29 cellular contexts compared by ENCODE assay signal in the genomic region with DNA sequence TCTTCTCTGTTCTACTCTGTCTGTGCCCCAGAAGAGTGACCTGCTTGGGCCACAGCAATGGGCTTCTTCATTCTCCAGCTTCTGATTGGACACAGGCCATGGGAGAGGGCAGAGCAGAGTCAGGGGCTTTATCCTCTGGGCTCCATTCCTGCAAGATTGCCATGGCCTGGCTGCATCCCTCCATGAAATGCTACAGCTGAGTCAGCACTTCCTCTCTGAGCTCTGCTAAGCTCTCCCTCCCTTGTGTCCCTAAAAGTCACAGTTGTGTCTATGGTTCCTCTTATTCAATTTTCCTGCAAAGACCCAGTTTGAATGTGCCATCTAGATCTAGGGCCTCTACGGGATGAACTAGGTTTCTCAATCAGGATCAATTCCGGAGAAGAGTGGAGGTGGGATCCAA.
"Had no signal": no experiment of that assay in that cellular context is flagged by ENCODE, and none has a peak within 500 bp of the region (broad histone marks: within the 10 kb centered on the region; RNA-seq: fewer than 3 reads in every experiment).

No MANE protein-coding gene starts in this region.

- ATAC-seq: activated CD8-positive, alpha-beta memory T cell treated with anti-CD3 and anti-CD28 coated beads, Interleukin-2, amount 10 ng/mL, durations not matched to agents 7 days and 5 days; activated CD8-positive, alpha-beta T cell treated with anti-CD3 and anti-CD28 coated beads, Interleukin-2, amount 10 ng/mL, durations not matched to agents 7 days and 5 days; activated naive CD8-positive, alpha-beta T cell treated with anti-CD3 and anti-CD28 coated beads, Interleukin-2, amount 50 U/mL, for 24 hours had no signal

- H3K9me3 ChIP-seq: ascending aorta had no signal

- H3K27me3 ChIP-seq: ascending aorta, cardiac muscle cell had no signal

- H3K4me3 ChIP-seq: ascending aorta, cardiac muscle cell had no signal

- H3K27ac ChIP-seq: ascending aorta, cardiac muscle cell, VCaP had no signal

- DNase-seq: activated B cell treated with CpG ODN at 0.5 μM for 24 hours; activated CD4-positive, alpha-beta memory T cell treated with anti-CD3 and anti-CD28 coated beads, Interleukin-2, amount 10 ng/mL, durations not matched to agents 7 days and 5 days; activated CD4-positive, alpha-beta T cell treated with anti-CD3 and anti-CD28 coated beads for 4 hours; activated CD4-positive, alpha-beta T cell treated with anti-CD3 and anti-CD28 coated beads, Interleukin-2, amount 10 ng/mL, durations not matched to agents 7 days and 5 days; activated CD4-positive, alpha-beta T cell treated with anti-CD3 and anti-CD28 coated beads, Interleukin-2, amount 50 U/mL, for 48 hours; activated CD4-positive, CD25-positive, alpha-beta regulatory T cell treated with anti-CD3 and anti-CD28 coated beads, Interleukin-2, amount 50 U/mL, for 72 hours; activated CD8-positive, alpha-beta memory T cell treated with anti-CD3 and anti-CD28 coated beads for 24 hours; activated CD8-positive, alpha-beta memory T cell treated with anti-CD3 and anti-CD28 coated beads, Interleukin-2, amount 10 ng/mL, durations not matched to agents 7 days and 5 days; activated CD8-positive, alpha-beta memory T cell treated with anti-CD3 and anti-CD28 coated beads, Interleukin-2, amount 50 U/mL, for 48 hours; activated CD8-positive, alpha-beta T cell treated with anti-CD3 and anti-CD28 coated beads, Interleukin-2, amount 10 ng/mL, durations not matched to agents 7 days and 5 days; activated effector memory CD4-positive, alpha-beta T cell treated with Interleukin-2 at 50 U/mL for 16 hours; activated gamma-delta T cell; activated naive CD4-positive, alpha-beta T cell treated with anti-CD3 and anti-CD28 coated beads, Interleukin-2, amount 10 ng/mL, durations not matched to agents 7 days and 5 days; activated naive CD4-positive, alpha-beta T cell treated with Interleukin-2 at 50 U/mL for 16 hours; activated naive CD8-positive, alpha-beta T cell treated with anti-CD3 and anti-CD28 coated beads, Interleukin-2, amount 10 ng/mL, durations not matched to agents 7 days and 5 days; activated naive CD8-positive, alpha-beta T cell treated with anti-CD3 and anti-CD28 coated beads, Interleukin-2, amount 50 U/mL, for 24 hours; activated T-cell treated with anti-CD3 and anti-CD28 coated beads, Interleukin-2, amount 50 U/mL, for 24 hours; activated T-cell treated with anti-CD3 and anti-CD28 coated beads, Interleukin-2, amount 50 U/mL, for 48 hours; amygdala; anterior cingulate cortex; caudate nucleus; cerebellar nuclear complex; T-helper 2 cell; T-helper 9 cell had no signal

- H3K36me3 ChIP-seq: ascending aorta, cardiac muscle cell had no signal

- FAIRE-seq: bronchial epithelial cell, TTC549 had no signal

- H3K4me1 ChIP-seq: ascending aorta had no signal
